In genomic region chr16:898216-898615, GRCh38 we compare ENCODE assay signal across 16 cellular contexts.
DNase-seq lines count a peak whose midpoint lies in the region; ATAC-seq and TF ChIP-seq lines count a peak whose summit lies in the region.
"Had no signal": no experiment of that assay in that cellular context is flagged by ENCODE, and none has a peak within 500 bp of the region (broad histone marks: within the 10 kb centered on the region; RNA-seq: fewer than 3 reads in every experiment).

No MANE protein-coding gene starts in this region.

- H3K27me3 ChIP-seq in psoas muscle (ENCODE audit: insufficient read depth in 3 of 3, low read length in 2 of 3) = no peaks in the 10 kb centered on the region
- no peaks in the 10 kb centered on the region for H3K27me3 ChIP-seq in effector memory CD4-positive, alpha-beta T cell (replicated peaks; ENCODE audit: control insufficient read depth, insufficient read depth, low read length, poor library complexity, severe bottlenecking)

- no peaks in the 10 kb centered on the region for H3K9me3 ChIP-seq in psoas muscle
- H3K9me3 ChIP-seq in effector memory CD4-positive, alpha-beta T cell (ENCODE audit: control insufficient read depth, low read length) = no peaks in the 10 kb centered on the region

- H3K36me3 ChIP-seq in psoas muscle (ENCODE audit: insufficient read depth in 1 of 2, low read depth in 1 of 2) = no peaks in the 10 kb centered on the region
- no peaks in the 10 kb centered on the region for H3K36me3 ChIP-seq in effector memory CD4-positive, alpha-beta T cell (ENCODE audit: control insufficient read depth, insufficient read depth, low read length)

- 34 to 42% (median 36%) methylated on average over 11 of the region's 11 CpGs for WGBS in psoas muscle, 3 donors

- no peaks in the 10 kb centered on the region for H3K4me1 ChIP-seq in psoas muscle
- H3K4me1 ChIP-seq in effector memory CD4-positive, alpha-beta T cell (ENCODE audit: control insufficient read depth, insufficient read depth, low read length, poor library complexity, severe bottlenecking) = no peaks in the 10 kb centered on the region

- no peak overlapping the region for H3K4me3 ChIP-seq in psoas muscle
- no peak overlapping the region for H3K4me3 ChIP-seq in effector memory CD4-positive, alpha-beta T cell (ENCODE audit: insufficient read depth, low read depth, low read length, poor library complexity, severe bottlenecking)

- DNase-seq in Right ventricle myocardium superior (peak; percentile 8), left cardiac atrium (no peak), psoas muscle (peak; percentile 2 to 28), omental fat pad (ENCODE audit: low spot score) (no peak), NCI-H2171 (lab: John Stamatoyannopoulos, UW) (no peak)
- no peak for DNase-seq in effector memory CD4-positive, alpha-beta T cell
- DNase-seq: 8988T; AML-193; C1 segment of cervical spinal cord; Calu3; CD4-positive, alpha-beta T cell; DMS 273 treated with DMSO at 0.1 percent for 48 hours; HCEC 1CT; HFFc6 had no signal

- H3K27ac ChIP-seq in cingulate gyrus (ENCODE audit: low read depth, low read length) (peak overlapping the region; percentile 93), psoas muscle (no peak overlapping the region)
- no peak overlapping the region for H3K27ac ChIP-seq in effector memory CD4-positive, alpha-beta T cell (ENCODE audit: insufficient read depth, low read length, poor library complexity, severe bottlenecking)

- intact Hi-C loops in Right ventricle myocardium superior (cut with DNase I) = no loop called here
- intact Hi-C loops in left cardiac atrium (cut with DNase I) = no loop called here
- intact Hi-C loops in psoas muscle (cut with DNase I) = no loop called here

- TF ChIP-seq CTCF in psoas muscle (IDR thresholded peaks at IDR 0.05) (no peak), omental fat pad (IDR thresholded peaks at IDR 0.05) (no peak)

- no peak for ATAC-seq in Right ventricle myocardium superior (ENCODE audit: poor library complexity)
- no peak for ATAC-seq in left cardiac atrium
- no peak for ATAC-seq in psoas muscle
- ATAC-seq in omental fat pad (ENCODE audit: low FRiP score) = no peak
- ATAC-seq: HepG2 had no signal

Comparison
In these comparisons a context has a peak if more than half of its experiments do, and no peak if none do; other contexts are left out.
1. DNase-seq: peak in Right ventricle myocardium superior (single experiment) and psoas muscle (2 of 2); none in left cardiac atrium (single experiment), omental fat pad (single experiment), effector memory CD4-positive, alpha-beta T cell (0 of 3) and NCI-H2171 (single experiment).